In the genomic region with DNA sequence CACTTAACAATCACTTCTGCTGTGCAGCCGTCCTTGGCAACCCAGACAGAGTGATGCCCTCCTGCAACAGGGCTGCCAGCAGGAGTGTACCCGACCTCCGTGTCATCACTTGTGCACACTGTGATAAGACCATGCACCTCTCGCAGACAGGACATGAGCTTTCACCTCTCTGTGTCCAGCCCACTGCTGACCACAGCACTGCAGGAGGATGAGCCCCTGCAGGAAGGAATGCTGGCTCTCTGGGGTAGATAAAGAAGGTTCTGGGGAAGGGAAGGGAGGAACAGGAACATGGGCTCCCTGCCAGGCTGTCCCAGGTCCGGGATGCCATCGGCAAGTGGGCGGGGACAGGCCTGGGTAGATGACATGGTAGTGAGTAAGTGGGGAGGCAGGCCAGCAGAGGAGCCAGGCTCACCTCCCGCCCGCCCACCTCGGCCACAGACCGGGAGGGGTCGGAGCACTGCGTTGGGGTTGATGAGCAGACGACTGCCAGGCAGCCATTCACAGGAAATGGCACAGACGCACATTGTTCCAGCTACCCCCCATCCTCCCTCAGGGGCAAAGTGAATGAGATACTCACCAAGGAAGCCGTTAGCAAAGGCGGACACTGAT, we compare ENCODE assay signal across 8 cellular contexts. TPM values are rescaled to one million over a fixed set of nuclear protein-coding genes. Genes with fewer than 3 reads are reported as not detected.
A peak's percentile ranks its signal among the peaks of the same experiment; 100 is the strongest.
DNase-seq lines count a peak whose midpoint lies in the region; TF ChIP-seq lines count a peak whose summit lies in the region.

No MANE protein-coding gene starts in this region.

- DNase-seq in HT1080 (ENCODE audit: low read depth) (peak; percentile 100), foreskin fibroblast (peak; percentile 97 to 99), mesothelial cell of epicardium (ENCODE audit: low spot score in 2 of 2, unreplicated experiment in 2 of 2) (no peak), GM19240 (ENCODE audit: insufficient read length, low spot score) (no peak), A673 (ENCODE audit: low spot score) (no peak), nucleus accumbens (lab: John Stamatoyannopoulos, UW) (no peak)
- peak; percentile 93 for DNase-seq in activated CD8-positive, alpha-beta memory T cell treated with anti-CD3 and anti-CD28 coated beads, Interleukin-2, amount 50 U/mL, for 48 hours
- peak; percentile 72 to 92 (median 88) for DNase-seq in stimulated activated CD4-positive, alpha-beta T cell treated with anti-CD3 and anti-CD28 coated beads, TNF-alpha, amount 100 ng/mL, for 48 hours (ENCODE audit: low read depth in 3 of 3)

- intact Hi-C loops in A673 (cut with micrococcal nuclease; ENCODE audit: unreplicated experiment): no loop called here

- no peaks in the 10 kb centered on the region for H3K9me3 ChIP-seq in A673 (ENCODE audit: low read depth, low read length, poor library complexity, severe bottlenecking)

- H3K9me3 Mint-ChIP-seq in mesothelial cell of epicardium: no peaks in the 10 kb centered on the region

- no peak overlapping the region for H3K4me3 Mint-ChIP-seq in mesothelial cell of epicardium

- H3K27ac ChIP-seq in A673 (ENCODE audit: low read depth, low read length, poor library complexity, severe bottlenecking): no peak overlapping the region

- TF ChIP-seq CTCF in foreskin fibroblast (IDR thresholded peaks at IDR 0.05; ENCODE audit: low read depth, low read length): peak; percentile 44
- no peak for TF ChIP-seq CTCF in mesothelial cell of epicardium (IDR thresholded peaks at IDR 0.05; ENCODE audit: unreplicated experiment)
- TF ChIP-seq CTCF in A673 (conservative IDR thresholded peaks at IDR 0.05; ENCODE audit: low read depth, low read length): no peak

- no peaks in the 10 kb centered on the region for H3K36me3 ChIP-seq in A673 (ENCODE audit: insufficient read depth, low read length, poor library complexity, severe bottlenecking)

- H3K27me3 Mint-ChIP-seq in mesothelial cell of epicardium (ENCODE audit: low read depth): peaks cover 5% of the 10 kb centered on the region

- H3K4me1 ChIP-seq in A673 (ENCODE audit: insufficient read depth, low read length, poor library complexity, severe bottlenecking): peaks cover 15% of the 10 kb centered on the region

- H3K4me1 Mint-ChIP-seq in mesothelial cell of epicardium: peaks cover 28% of the 10 kb centered on the region

- H3K36me3 Mint-ChIP-seq in mesothelial cell of epicardium: no peaks in the 10 kb centered on the region

- POLR2A ChIA-PET in A673 (lab: Charles Lee; ENCODE audit: low non-redundant PET): no interaction called here

- no TSS peak for BruUV-seq in A673 (replicated peaks; lab: Mats Ljungman, UMichigan)

- CTCF ChIA-PET in A673 (lab: Charles Lee): interaction anchor here (1.1 kb wide), 1 partner anchor 279 kb away, joined by 3 read pairs; no protein-coding TSS in a partner anchor

- H3K4me3 ChIP-seq in foreskin fibroblast (ENCODE audit: low read depth in 1 of 2, low read length in 2 of 2) (no peak overlapping the region), A673 (ENCODE audit: low read depth, low read length, poor library complexity, severe bottlenecking) (no peak overlapping the region)

- H3K27me3 ChIP-seq in A673 (replicated peaks; ENCODE audit: insufficient read depth, low read depth, low read length, poor library complexity): no peaks in the 10 kb centered on the region

- no peak overlapping the region for H3K27ac Mint-ChIP-seq in mesothelial cell of epicardium

RNA-seq across cellular contexts. Expression of gene COL6A3, which starts 18.6 kb away (rescaled TPM):
- 251 and 254 TPM in 2 replicates for total RNA-seq in HT1080 (2014; rRNA removed; shearing (Covaris generic))
- 106 and 122 TPM in 2 replicates for polyA plus RNA-seq in HT1080 (2015; cell fraction: cytosol; rRNA removed)
- polyA plus RNA-seq in HT1080 (2015; cell fraction: nucleus; rRNA removed): 1,736 and 1,844 TPM in 2 replicates
- total RNA-seq in mesothelial cell of epicardium: 544 to 655 TPM (median 645 TPM) in 3 replicates
- total RNA-seq in A673 (2021): 0.86 and 2.2 TPM in 2 replicates

RNA-seq across cellular contexts. Expression of gene MLPH, which starts 54.5 kb away (rescaled TPM):
- total RNA-seq in HT1080 (2014; rRNA removed; shearing (Covaris generic)): not detected in 2 replicates
- 0.19 TPM in 1 of 2 replicates, not detected in the other for polyA plus RNA-seq in HT1080 (2015; cell fraction: cytosol; rRNA removed)
- polyA plus RNA-seq in HT1080 (2015; cell fraction: nucleus; rRNA removed): 0.33 and 0.41 TPM in 2 replicates
- total RNA-seq in mesothelial cell of epicardium (6.1 to 7.7 TPM (median 7.5 TPM) in 3 replicates), A673 (2021) (0.26 TPM in 1 of 2 replicates, not detected in the other)

Comparison
In these comparisons a context has a peak if more than half of its experiments do, and no peak if none do; other contexts are left out.
1. DNase-seq: peak in HT1080 (single experiment), activated CD8-positive, alpha-beta memory T cell treated with anti-CD3 and anti-CD28 coated beads, Interleukin-2, amount 50 U/mL, for 48 hours (single experiment), foreskin fibroblast (2 of 2) and stimulated activated CD4-positive, alpha-beta T cell treated with anti-CD3 and anti-CD28 coated beads, TNF-alpha, amount 100 ng/mL, for 48 hours (3 of 3); none in mesothelial cell of epicardium (0 of 2), GM19240 (single experiment), A673 (single experiment) and nucleus accumbens (0 of 56).
2. RNA of gene COL6A3, which starts 18.6 kb away (total RNA-seq): 544 to 655 TPM in mesothelial cell of epicardium and 251 to 254 TPM in HT1080; 0.86 to 2.2 TPM in A673; every median in the first group is over 10 times any median in the second.